In genomic region chr1:227270554-227270953, GRCh38 we compare ENCODE assay signal across 2 cellular contexts.
TF ChIP-seq lines count a peak whose summit lies in the region.

No MANE protein-coding gene starts in this region.

TF ChIP-seq in A549, 52 proteins besides CTCF, POLR2A, EP300 and RAD21 (continued from another document):
- TF ChIP-seq FOSL2 (IDR thresholded peaks at IDR 0.05) (no peak), FOSL2 (CRISPR knock-in tag; IDR thresholded peaks at IDR 0.05) (no peak), CEBPB (IDR thresholded peaks at IDR 0.05) (peak in 1 of 2 experiments; percentile 45; a peak in 1 of 4 replicates)

TF ChIP-seq in K562, 482 proteins besides CTCF, POLR2A, EP300 and RAD21:
- TF ChIP-seq ATF2 (CRISPR knock-in tag; IDR thresholded peaks at IDR 0.05) = no peak
- no peak for TF ChIP-seq MAFF (IDR thresholded peaks at IDR 0.05; ENCODE audit: low read length)
- TF ChIP-seq HSF4 (CRISPR knock-in tag; IDR thresholded peaks at IDR 0.05; ENCODE audit: borderline replicate concordance) = no peak
- TF ChIP-seq CEBPG (CRISPR knock-in tag; IDR thresholded peaks at IDR 0.05) = no peak
- TF ChIP-seq CEBPG (tag; conservative IDR thresholded peaks at IDR 0.05 in 1 of 2, IDR thresholded peaks at IDR 0.05 in 1 of 2) = peak in 1 of 2 experiments; percentile 61; a peak in 2 of 4 replicates
- no peak for TF ChIP-seq ZKSCAN3 (CRISPR knock-in tag; IDR thresholded peaks at IDR 0.05)
- no peak for TF ChIP-seq ZNF274 (IDR thresholded peaks at IDR 0.05; ENCODE audit: borderline replicate concordance, low read depth, low read length)
- TF ChIP-seq ZBTB26 (CRISPR knock-in tag; IDR thresholded peaks at IDR 0.05) = no peak
- no peak for TF ChIP-seq ZNF239 (CRISPR knock-in tag; IDR thresholded peaks at IDR 0.05)
- TF ChIP-seq MTA2 (IDR thresholded peaks at IDR 0.05; ENCODE audit: low read depth) = no peak
- peak; percentile 32; the same call in 1 of the 2 replicates for TF ChIP-seq CEBPB (tag; IDR thresholded peaks at IDR 0.05)
